ENCODE assay signal across 7 cellular contexts in genomic region chr1:20733361-20733975, GRCh38. TPM values are rescaled to one million over a fixed set of nuclear protein-coding genes. Genes with fewer than 3 reads are reported as not detected.
DNase-seq lines count a peak whose midpoint lies in the region; ATAC-seq and TF ChIP-seq lines count a peak whose summit lies in the region.

No MANE protein-coding gene starts in this region.

- no peaks in the 10 kb centered on the region for H3K36me3 Mint-ChIP-seq in glutamatergic neuron (ENCODE audit: unreplicated experiment)
- peaks cover 10% of the 10 kb centered on the region for H3K36me3 Mint-ChIP-seq in stimulated activated memory B cell treated with anti-CD40 and anti-IgM and Interleukin-4, amounts not matched to agents 10 μg/mL and 1 μg/mL and 100 μg/mL, for 72 hours

- H3K4me3 ChIP-seq in HEK293 (ENCODE audit: low read depth, low read length) (no peak overlapping the region), SK-N-MC (no peak overlapping the region)

- H3K27ac Mint-ChIP-seq in glutamatergic neuron (ENCODE audit: unreplicated experiment), result no peak overlapping the region
- H3K27ac Mint-ChIP-seq in stimulated activated memory B cell treated with anti-CD40 and anti-IgM and Interleukin-4, amounts not matched to agents 10 μg/mL and 1 μg/mL and 100 μg/mL, for 72 hours, result peak overlapping the region; percentile 83

- CTCF ChIA-PET in HEK293 (lab: Yijun Ruan, JAX) (interaction anchor here (0.6 to 2.0 kb wide), 6 partner anchors 10 to 1047 kb away, joined by 3 to 13 read pairs (median 4); no protein-coding TSS in a partner anchor), HEK293T (lab: Yijun Ruan, JAX) (interaction anchor here (1.0 kb wide), 1 partner anchor 50 kb away, joined by 5 read pairs; no protein-coding TSS in a partner anchor)

- H3K9me3 ChIP-seq in HEK293 (ENCODE audit: control insufficient read depth, insufficient read depth, low read depth, low read length) (no peaks in the 10 kb centered on the region), SK-N-MC (ENCODE audit: low read depth, low read length) (no peaks in the 10 kb centered on the region)

- no peak overlapping the region for H3K9ac ChIP-seq in SK-N-MC (ENCODE audit: insufficient read length)

- POLR2A ChIA-PET in HEK293 (lab: Yijun Ruan, JAX) (interaction anchor here (2.1 kb wide), 1 partner anchor 53 kb away, joined by 8 read pairs; the partner anchor contains the start of gene HP1BP3), HEK293T (lab: Yijun Ruan, JAX) (interaction anchor here (0.9 to 1.5 kb wide), 3 partner anchors 48 to 72 kb away, joined by 3 to 6 read pairs (median 3); partner anchors contain the start of genes DDOST and HP1BP3)

- no peak overlapping the region for H3K27ac ChIP-seq in HEK293 (ENCODE audit: extremely low read depth, low read depth, low read length)
- 0 out of 2 replicates have a peak overlapping the region, but pooled peaks have one; percentile 3 for H3K27ac ChIP-seq in SK-N-MC

- peaks cover 0 to 17% of the 10 kb centered on the region in 2 experiments; a peak in 1 of 3 replicates for H3K36me3 ChIP-seq in HEK293 (ENCODE audit: control insufficient read depth in 2 of 2, insufficient read depth in 1 of 2, low read length in 2 of 2)
- peaks cover 14% of the 10 kb centered on the region for H3K36me3 ChIP-seq in SK-N-MC (ENCODE audit: insufficient read depth, low read length)

- peaks cover 12% of the 10 kb centered on the region for H3K27me3 Mint-ChIP-seq in glutamatergic neuron (ENCODE audit: unreplicated experiment)
- peaks cover 35% of the 10 kb centered on the region for H3K27me3 Mint-ChIP-seq in stimulated activated memory B cell treated with anti-CD40 and anti-IgM and Interleukin-4, amounts not matched to agents 10 μg/mL and 1 μg/mL and 100 μg/mL, for 72 hours

- H3K4me1 Mint-ChIP-seq in glutamatergic neuron (ENCODE audit: low read depth, unreplicated experiment), result peaks cover 2% of the 10 kb centered on the region
- H3K4me1 Mint-ChIP-seq in stimulated activated memory B cell treated with anti-CD40 and anti-IgM and Interleukin-4, amounts not matched to agents 10 μg/mL and 1 μg/mL and 100 μg/mL, for 72 hours, result peaks cover 35% of the 10 kb centered on the region

- H3K9me3 Mint-ChIP-seq in glutamatergic neuron (ENCODE audit: unreplicated experiment), result peaks cover 2% of the 10 kb centered on the region
- H3K9me3 Mint-ChIP-seq in stimulated activated memory B cell treated with anti-CD40 and anti-IgM and Interleukin-4, amounts not matched to agents 10 μg/mL and 1 μg/mL and 100 μg/mL, for 72 hours, result no peaks in the 10 kb centered on the region

- TF ChIP-seq CTCF in HEK293 (tag by site-specific recombination; IDR thresholded peaks at IDR 0.05), result no peak
- no peak for TF ChIP-seq CTCF in glutamatergic neuron (IDR thresholded peaks at IDR 0.05; ENCODE audit: partially characterized antibody, unreplicated experiment)

- DNase-seq in SK-N-MC (ENCODE audit: low read depth, low spot score), result no peak
- DNase-seq in glutamatergic neuron, result no peak
- DNase-seq in dermis blood vessel endothelial cell, result no peak
- no peak for DNase-seq in HEK293T (ENCODE audit: extremely low spot score)
- no peak for DNase-seq in cortex of kidney (lab: John Stamatoyannopoulos, UW)

- peak overlapping the region; percentile 80 for H3K4me3 Mint-ChIP-seq in glutamatergic neuron (ENCODE audit: unreplicated experiment)
- peak overlapping the region; percentile 90 for H3K4me3 Mint-ChIP-seq in stimulated activated memory B cell treated with anti-CD40 and anti-IgM and Interleukin-4, amounts not matched to agents 10 μg/mL and 1 μg/mL and 100 μg/mL, for 72 hours

- ATAC-seq in stimulated activated memory B cell treated with anti-CD40 and anti-IgM and Interleukin-4, amounts not matched to agents 10 μg/mL and 1 μg/mL and 100 μg/mL, for 72 hours, result no peak

- H3K4me1 ChIP-seq in HEK293 (ENCODE audit: control insufficient read depth, insufficient read depth, low read length), result peaks cover 8% of the 10 kb centered on the region

TF ChIP-seq in HEK293, 187 proteins besides CTCF, POLR2A, EP300 and RAD21 (continues in another document):
- TF ChIP-seq ZNF776 (tag by site-specific recombination; IDR thresholded peaks at IDR 0.05; ENCODE audit: borderline replicate concordance) (no peak), ZNF558 (tag by site-specific recombination; IDR thresholded peaks at IDR 0.05) (0 out of 2 replicates have a peak, but pooled peaks have one; percentile 30), ZNF221 (tag by site-specific recombination; IDR thresholded peaks at IDR 0.05; ENCODE audit: borderline replicate concordance) (no peak), ZNF184 (tag by site-specific recombination; IDR thresholded peaks at IDR 0.05) (no peak), ZNF394 (tag by site-specific recombination; IDR thresholded peaks at IDR 0.05; ENCODE audit: borderline replicate concordance) (no peak), ZNF600 (tag by site-specific recombination; IDR thresholded peaks at IDR 0.05) (0 out of 2 replicates have a peak, but pooled peaks have one; percentile 30), GLIS2 (tag by site-specific recombination; IDR thresholded peaks at IDR 0.05) (no peak), ZNF211 (tag by site-specific recombination; IDR thresholded peaks at IDR 0.05; ENCODE audit: low read depth) (no peak), ZNF426 (tag by site-specific recombination; IDR thresholded peaks at IDR 0.05) (no peak), ZNF335 (tag by site-specific recombination; conservative IDR thresholded peaks at IDR 0.05) (peak; percentile 3), ZBTB7A (tag by site-specific recombination; IDR thresholded peaks at IDR 0.05; ENCODE audit: low read depth) (no peak), KLF10 (tag by site-specific recombination; IDR thresholded peaks at IDR 0.05) (no peak), ZNF274 (IDR thresholded peaks at IDR 0.05; ENCODE audit: low read length) (no peak), ZNF274 (tag by site-specific recombination; IDR thresholded peaks at IDR 0.05; ENCODE audit: borderline replicate concordance) (no peak), ZNF571 (tag by site-specific recombination; IDR thresholded peaks at IDR 0.05) (no peak), INSM2 (tag by site-specific recombination; IDR thresholded peaks at IDR 0.05) (peak; percentile 2; the same call in 1 of the 2 replicates)

TF ChIP-seq in HEK293T, 16 proteins besides CTCF, POLR2A, EP300 and RAD21:
- TF ChIP-seq FOXK2 (IDR thresholded peaks at IDR 0.05) (no peak), SUZ12 (IDR thresholded peaks at IDR 0.05) (no peak), LEF1 (IDR thresholded peaks at IDR 0.05; ENCODE audit: borderline replicate concordance) (no peak), BHLHE40 (IDR thresholded peaks at IDR 0.05; ENCODE audit: borderline replicate concordance) (no peak), TARDBP (IDR thresholded peaks at IDR 0.05) (no peak), ZNF384 (IDR thresholded peaks at IDR 0.05) (no peak), ARNT (IDR thresholded peaks at IDR 0.05) (no peak), FOXM1 (IDR thresholded peaks at IDR 0.05; ENCODE audit: borderline replicate concordance) (no peak), PKNOX1 (IDR thresholded peaks at IDR 0.05) (no peak), ELF4 (IDR thresholded peaks at IDR 0.05) (no peak), HDGF (IDR thresholded peaks at IDR 0.05; ENCODE audit: borderline replicate concordance) (no peak), SP1 (IDR thresholded peaks at IDR 0.05) (no peak), NFRKB (IDR thresholded peaks at IDR 0.05) (no peak)

RNA-seq across cellular contexts. Expression of gene SH2D5, which starts 1.0 kb away (rescaled TPM):
- total RNA-seq in glutamatergic neuron (ENCODE audit: unreplicated experiment) (1.2 TPM), dermis blood vessel endothelial cell (under 0.01 and 0.42 TPM in 2 replicates)

RNA-seq across cellular contexts. Expression of gene KIF17, which starts 15.7 kb away (rescaled TPM):
- total RNA-seq in glutamatergic neuron (ENCODE audit: unreplicated experiment) (1.6 TPM), dermis blood vessel endothelial cell (32.3 and 39.5 TPM in 2 replicates)

RNA-seq across cellular contexts. Expression of gene HP1BP3, which starts 53.6 kb away (rescaled TPM):
- total RNA-seq in glutamatergic neuron (ENCODE audit: unreplicated experiment) (192 TPM), dermis blood vessel endothelial cell (236 and 322 TPM in 2 replicates)

Comparison
In these comparisons a context has a peak if more than half of its experiments do, and no peak if none do; other contexts are left out.
1. RNA of gene KIF17, which starts 15.7 kb away (total RNA-seq): 32.3 to 39.5 TPM in dermis blood vessel endothelial cell; 1.6 TPM in glutamatergic neuron (single experiment); every median in the first group is over 10 times any median in the second.